Comparison of ENCODE assay signal across 8 cellular contexts in genomic region chr1:65254320-65255087, GRCh38. TPM values are rescaled to one million over a fixed set of nuclear protein-coding genes. Genes with fewer than 3 reads are reported as not detected.
DNase-seq lines count a peak whose midpoint lies in the region; ATAC-seq and TF ChIP-seq lines count a peak whose summit lies in the region.

No MANE protein-coding gene starts in this region.

- H3K4me1 ChIP-seq in sigmoid colon, result peaks cover 0 to 18% (median 16%) of the 10 kb centered on the region in 4 donors

- H3K27ac Mint-ChIP-seq in T-helper 2 cell treated with Interferon-gamma antibody and Interleukin-4, amounts not matched to agents 5 μg/mL and 100 μg/mL, for 36 hours, result peak overlapping the region; percentile 52

- peak overlapping the region; percentile 53 to 84 (median 66) for H3K4me3 ChIP-seq in sigmoid colon

- H3K27me3 Mint-ChIP-seq in T-helper 2 cell treated with Interferon-gamma antibody and Interleukin-4, amounts not matched to agents 5 μg/mL and 100 μg/mL, for 36 hours (ENCODE audit: low read depth), result peaks cover 32% of the 10 kb centered on the region

- no peaks in the 10 kb centered on the region for H3K9me3 Mint-ChIP-seq in T-helper 2 cell treated with Interferon-gamma antibody and Interleukin-4, amounts not matched to agents 5 μg/mL and 100 μg/mL, for 36 hours

- peak; percentile 98 for ATAC-seq in HG02759 (IDR thresholded peaks at IDR 0.05; ENCODE audit: unreplicated experiment)

- 0 to 1% methylated on average over 92 of the region's 92 CpGs for WGBS in sigmoid colon, 2 donors

- no peak for TF ChIP-seq CTCF in sigmoid colon (IDR thresholded peaks at IDR 0.05)

- H3K36me3 Mint-ChIP-seq in T-helper 2 cell treated with Interferon-gamma antibody and Interleukin-4, amounts not matched to agents 5 μg/mL and 100 μg/mL, for 36 hours (ENCODE audit: low read depth), result peaks cover 2% of the 10 kb centered on the region

- peaks cover 15% of the 10 kb centered on the region for H3K4me1 Mint-ChIP-seq in T-helper 2 cell treated with Interferon-gamma antibody and Interleukin-4, amounts not matched to agents 5 μg/mL and 100 μg/mL, for 36 hours (ENCODE audit: low read depth)

- TF ChIP-seq EP300 in sigmoid colon (IDR thresholded peaks at IDR 0.05), result no peak

- no peaks in the 10 kb centered on the region for H3K36me3 ChIP-seq in sigmoid colon

- peak; percentile 75 for TF ChIP-seq POLR2A in GM15510 (IDR thresholded peaks at IDR 0.05; ENCODE audit: borderline replicate concordance, extremely low read depth, insufficient read length)
- no peak for TF ChIP-seq POLR2A in sigmoid colon (IDR thresholded peaks at IDR 0.05)

- H3K27ac ChIP-seq in sigmoid colon, result peak overlapping the region in 3 of 4 donors; percentile 58 to 72 (median 63)

- intact Hi-C loops in sigmoid colon (cut with DNase I), result loop anchor here (10.0 kb wide), 1 partner anchor 110 kb away; the partner anchor contains the start of gene AK4

- H3K27me3 ChIP-seq in sigmoid colon, result no peaks in the 10 kb centered on the region

- no peaks in the 10 kb centered on the region for H3K9me3 ChIP-seq in sigmoid colon

- H3K4me3 Mint-ChIP-seq in T-helper 2 cell treated with Interferon-gamma antibody and Interleukin-4, amounts not matched to agents 5 μg/mL and 100 μg/mL, for 36 hours, result peak overlapping the region; percentile 95

- peak; percentile 86 for DNase-seq in NCI-H128 (lab: John Stamatoyannopoulos, UW; ENCODE audit: unreplicated experiment)
- peak; percentile 86 for DNase-seq in T-helper 2 cell treated with Interferon-gamma antibody and Interleukin-4, amounts not matched to agents 5 μg/mL and 100 μg/mL, for 36 hours (ENCODE audit: low spot score)
- DNase-seq in anterior cingulate cortex (lab: John Stamatoyannopoulos, UW), result peak in 55 of 58 donors; percentile 23 to 88 (median 77)
- peak in 47 of 51 donors; percentile 44 to 92 (median 72) for DNase-seq in hypothalamus (lab: John Stamatoyannopoulos, UW)
- peak; percentile 83 for DNase-seq in sigmoid colon
- DNase-seq in OCI-M2 (lab: John Stamatoyannopoulos, UW; ENCODE audit: unreplicated experiment), result no peak

RNA-seq across cellular contexts. Expression of gene DNAJC6, which starts 54.8 kb away (rescaled TPM):
- total RNA-seq in sigmoid colon, result 1 to 10 TPM; 3.9 to 7.1 (median 5.8) TPM
- 1 to 10 TPM in 1 of 3 donors, under 1 TPM in 2; 0.23 to 2.3 (median 0.60) TPM for polyA plus RNA-seq in sigmoid colon
